In genomic region chr11:31397239-31397834, GRCh38 we compare ENCODE assay signal across 1 cellular context.
A peak's percentile ranks its signal among the peaks of the same experiment; 100 is the strongest.
TF ChIP-seq lines count a peak whose summit lies in the region.

No MANE protein-coding gene starts in this region.

TF ChIP-seq in K562, 482 proteins besides CTCF, POLR2A, EP300 and RAD21 (continued from another document):
- TF ChIP-seq ZBTB5 (IDR thresholded peaks at IDR 0.05): no peak
- no peak for TF ChIP-seq HMGN3 (IDR thresholded peaks at IDR 0.05; ENCODE audit: borderline replicate concordance, extremely low read depth, insufficient read length, low read depth, low read length)
- no peak for TF ChIP-seq ZBTB1 (CRISPR knock-in tag; IDR thresholded peaks at IDR 0.05; ENCODE audit: borderline replicate concordance, low read depth)
- TF ChIP-seq ETS2 (tag; IDR thresholded peaks at IDR 0.05; ENCODE audit: borderline replicate concordance, poor library complexity, severe bottlenecking): no peak
- TF ChIP-seq ARID3A (IDR thresholded peaks at IDR 0.05; ENCODE audit: borderline replicate concordance, low read depth, low read length): no peak
- no peak for TF ChIP-seq CBFA2T2 (conservative IDR thresholded peaks at IDR 0.05)
- TF ChIP-seq ZNF324 (CRISPR knock-in tag; IDR thresholded peaks at IDR 0.05): no peak
- no peak for TF ChIP-seq HNRNPK (IDR thresholded peaks at IDR 0.05; ENCODE audit: low read depth, low read length, poor library complexity, severe bottlenecking)
- no peak for TF ChIP-seq ZC3H8 (IDR thresholded peaks at IDR 0.05)
- no peak for TF ChIP-seq HNRNPUL1 (IDR thresholded peaks at IDR 0.05; ENCODE audit: low read length)
- no peak for TF ChIP-seq NR2F6 (CRISPR knock-in tag; IDR thresholded peaks at IDR 0.05)
- no peak for TF ChIP-seq RBBP5 (IDR thresholded peaks at IDR 0.05; ENCODE audit: borderline replicate concordance, insufficient read depth, low read length, poor library complexity, severe bottlenecking)
- peak; percentile 44 for TF ChIP-seq DEAF1 (CRISPR knock-in tag; IDR thresholded peaks at IDR 0.05)
- no peak for TF ChIP-seq NKRF (IDR thresholded peaks at IDR 0.05; ENCODE audit: borderline replicate concordance)
- TF ChIP-seq RAD51 (IDR thresholded peaks at IDR 0.05; ENCODE audit: borderline replicate concordance, low read depth): no peak
- TF ChIP-seq ZBTB40 (IDR thresholded peaks at IDR 0.05): 0 out of 2 replicates have a peak, but pooled peaks have one; percentile 21
- TF ChIP-seq ZBTB40 (CRISPR knock-in tag; IDR thresholded peaks at IDR 0.05): no peak
- no peak for TF ChIP-seq ZNF445 (CRISPR knock-in tag; IDR thresholded peaks at IDR 0.05; ENCODE audit: low read depth)
- TF ChIP-seq ZNF384 (IDR thresholded peaks at IDR 0.05; ENCODE audit: low read depth, low read length): peak; percentile 99
- no peak for TF ChIP-seq NR2C2 (CRISPR knock-in tag; IDR thresholded peaks at IDR 0.05)
- no peak for TF ChIP-seq NR2C2 (tag; IDR thresholded peaks at IDR 0.05)
- no peak for TF ChIP-seq SP1 (CRISPR knock-in tag; IDR thresholded peaks at IDR 0.05)
- no peak for TF ChIP-seq RBM14 (IDR thresholded peaks at IDR 0.05; ENCODE audit: borderline replicate concordance, insufficient read depth, low read depth, low read length)
